ENCODE assay signal across 16 cellular contexts in the genomic region with DNA sequence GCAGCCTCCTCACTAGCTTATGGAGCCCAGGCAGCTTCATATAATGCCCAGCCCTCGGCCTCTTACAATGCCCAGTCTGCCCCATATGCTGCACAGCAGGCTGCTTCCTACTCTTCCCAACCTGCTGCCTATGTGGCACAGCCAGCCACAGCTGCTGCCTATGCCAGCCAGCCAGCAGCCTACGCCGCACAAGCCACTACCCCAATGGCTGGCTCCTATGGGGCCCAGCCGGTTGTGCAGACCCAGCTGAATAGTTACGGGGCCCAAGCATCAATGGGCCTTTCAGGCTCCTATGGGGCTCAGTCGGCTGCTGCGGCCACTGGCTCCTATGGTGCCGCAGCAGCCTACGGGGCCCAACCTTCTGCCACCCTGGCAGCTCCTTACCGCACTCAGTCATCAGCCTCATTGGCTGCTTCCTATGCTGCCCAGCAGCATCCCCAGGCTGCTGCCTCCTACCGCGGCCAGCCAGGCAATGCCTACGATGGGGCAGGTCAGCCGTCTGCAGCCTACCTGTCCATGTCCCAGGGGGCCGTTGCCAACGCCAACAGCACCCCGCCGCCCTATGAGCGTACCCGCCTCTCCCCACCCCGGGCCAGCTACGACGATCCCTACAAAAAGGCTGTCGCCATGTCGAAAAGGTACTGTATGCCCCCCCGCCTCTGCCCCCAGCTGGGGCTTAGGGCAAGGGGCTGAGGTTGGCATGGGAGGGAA.
"Had no signal": no experiment of that assay in that cellular context is flagged by ENCODE, and none has a peak within 500 bp of the region (broad histone marks: within the 10 kb centered on the region; RNA-seq: fewer than 3 reads in every experiment).

No MANE protein-coding gene starts in this region.

- H3K9me3 ChIP-seq: heart right ventricle, pancreas, upper lobe of left lung had no signal

- ATAC-seq: activated CD4-positive, CD25-positive, alpha-beta regulatory T cell treated with anti-CD3 and anti-CD28 coated beads, Interleukin-2, amount 50 U/mL, for 24 hours; effector memory CD8-positive, alpha-beta T cell; stimulated activated memory B cell treated with anti-CD40 and anti-IgM and Interleukin-4, amounts not matched to agents 10 μg/mL and 1 μg/mL and 100 μg/mL, for 72 hours had no signal

- H3K27ac ChIP-seq: heart right ventricle, pancreas, SK-N-MC, upper lobe of left lung had no signal

- H3K9me3 Mint-ChIP-seq: activated naive CD4-positive, alpha-beta T cell treated with anti-CD3 and anti-CD28 coated beads, Interleukin-2, amount 10 ng/mL, durations not matched to agents 7 days and 5 days; activated T-helper 2 cell treated with anti-CD3 and anti-CD28 coated beads, Interferon-gamma antibody, Interleukin-2, Interleukin-4, amounts not matched to agents 10 μg/mL and 5 μg/mL and 100 μg/mL, durations not matched to agents 14 hours and 24 hours and 36 hours; effector memory CD8-positive, alpha-beta T cell; naive B cell; stimulated activated memory B cell treated with anti-CD40 and anti-IgM and Interleukin-4, amounts not matched to agents 10 μg/mL and 1 μg/mL and 100 μg/mL, for 72 hours had no signal

- H3K27ac Mint-ChIP-seq: activated naive CD4-positive, alpha-beta T cell treated with anti-CD3 and anti-CD28 coated beads, Interleukin-2, amount 10 ng/mL, durations not matched to agents 7 days and 5 days; activated T-helper 2 cell treated with anti-CD3 and anti-CD28 coated beads, Interferon-gamma antibody, Interleukin-2, Interleukin-4, amounts not matched to agents 10 μg/mL and 5 μg/mL and 100 μg/mL, durations not matched to agents 14 hours and 24 hours and 36 hours; stimulated activated memory B cell treated with anti-CD40 and anti-IgM and Interleukin-4, amounts not matched to agents 10 μg/mL and 1 μg/mL and 100 μg/mL, for 72 hours had no signal

- H3K27me3 ChIP-seq: heart right ventricle, pancreas, upper lobe of left lung had no signal

- FAIRE-seq: frontal cortex, pancreas had no signal

- H3K4me3 ChIP-seq: heart right ventricle, pancreas, SK-N-MC, upper lobe of left lung had no signal

- DNase-seq: activated naive CD4-positive, alpha-beta T cell treated with anti-CD3 and anti-CD28 coated beads, Interleukin-2, amount 10 ng/mL, durations not matched to agents 7 days and 5 days; effector memory CD8-positive, alpha-beta T cell; heart right ventricle; left cardiac atrium; mammary epithelial cell; naive B cell; stimulated activated CD4-positive, alpha-beta T cell treated with anti-CD3 and anti-CD28 coated beads, Interleukin-12 subunit alpha, Interleukin-12 subunit beta, amount 100 ng/mL, for 4 hours; stimulated activated CD4-positive, alpha-beta T cell treated with anti-CD3 and anti-CD28 coated beads, Interleukin-2, amount 100 ng/mL, for 24 hours; T-helper 9 cell had no signal

- H3K27me3 Mint-ChIP-seq: activated naive CD4-positive, alpha-beta T cell treated with anti-CD3 and anti-CD28 coated beads, Interleukin-2, amount 10 ng/mL, durations not matched to agents 7 days and 5 days; effector memory CD8-positive, alpha-beta T cell; naive B cell; stimulated activated memory B cell treated with anti-CD40 and anti-IgM and Interleukin-4, amounts not matched to agents 10 μg/mL and 1 μg/mL and 100 μg/mL, for 72 hours had no signal

- H3K4me3 Mint-ChIP-seq: activated naive CD4-positive, alpha-beta T cell treated with anti-CD3 and anti-CD28 coated beads, Interleukin-2, amount 10 ng/mL, durations not matched to agents 7 days and 5 days; naive B cell; stimulated activated memory B cell treated with anti-CD40 and anti-IgM and Interleukin-4, amounts not matched to agents 10 μg/mL and 1 μg/mL and 100 μg/mL, for 72 hours had no signal
